10 cellular contexts compared by ENCODE assay signal in the genomic region with DNA sequence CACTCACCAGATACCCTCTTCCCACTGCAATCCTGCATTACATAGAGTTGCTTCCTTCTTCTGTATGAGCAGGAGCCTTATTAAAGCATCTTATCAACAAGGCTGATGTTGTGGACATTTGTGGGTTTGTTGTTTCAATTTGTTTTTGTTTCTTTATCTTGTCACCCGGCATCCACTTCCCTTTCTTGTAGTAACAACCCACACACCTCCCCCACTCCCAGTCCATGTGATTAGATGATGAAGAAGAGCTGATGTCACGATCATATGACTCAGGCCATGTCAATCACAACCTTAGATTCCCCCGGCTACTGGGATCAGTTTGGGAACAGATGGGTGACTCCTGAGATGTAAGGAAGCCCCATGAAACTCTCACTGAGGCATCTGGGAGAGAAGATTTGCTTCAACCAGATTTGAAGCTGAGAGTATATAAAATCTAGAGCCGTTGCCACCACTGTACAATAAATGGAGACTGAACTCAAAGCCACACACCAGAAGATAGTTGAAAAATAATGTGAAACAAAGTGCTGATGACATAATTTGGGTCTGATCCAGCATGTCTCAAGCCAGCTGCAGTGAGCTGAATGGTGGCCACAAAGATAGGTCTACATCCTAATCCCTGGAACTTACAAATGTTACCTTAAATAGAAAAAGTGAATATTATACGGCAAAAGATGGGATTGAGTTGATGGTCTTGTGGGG. TPM values are rescaled to one million over a fixed set of nuclear protein-coding genes. Genes with fewer than 3 reads are reported as not detected.
DNase-seq lines count a peak whose midpoint lies in the region; ATAC-seq and TF ChIP-seq lines count a peak whose summit lies in the region.
"Had no signal": no experiment of that assay in that cellular context is flagged by ENCODE, and none has a peak within 500 bp of the region (broad histone marks: within the 10 kb centered on the region; RNA-seq: fewer than 3 reads in every experiment).

No MANE protein-coding gene starts in this region.

- no peak overlapping the region for H3K4me3 ChIP-seq in choroid plexus epithelial cell (ENCODE audit: low read depth, low read length)
- no peak overlapping the region for H3K4me3 ChIP-seq in right cardiac atrium (ENCODE audit: low read length)
- H3K4me3 ChIP-seq: suprapubic skin had no signal

- no peaks in the 10 kb centered on the region for H3K4me1 ChIP-seq in right cardiac atrium (ENCODE audit: control insufficient read depth, insufficient read depth, low read length)

- intact Hi-C loops in right cardiac atrium (cut with DNase I): loop anchor here in 2 of 4 donors (10.0 kb wide), 2 partner anchors 127 to 317 kb away; no protein-coding TSS in a partner anchor

- peak; percentile 10 for DNase-seq in RPMI7951 (ENCODE audit: low read depth)
- DNase-seq in choroid plexus epithelial cell (ENCODE audit: low read depth): peak; percentile 22
- DNase-seq in right cardiac atrium: no peak
- DNase-seq in substantia nigra (lab: John Stamatoyannopoulos, UW): peak in 30 of 49 donors; percentile 2 to 69 (median 24)
- DNase-seq in iPS-NIHi11 (ENCODE audit: low spot score): no peak
- DNase-seq: GDM1, NCI-H1436 treated with DMSO at 0.1 percent for 48 hours had no signal

- H3K9me3 ChIP-seq in right cardiac atrium (ENCODE audit: control insufficient read depth, low read length): no peaks in the 10 kb centered on the region
- H3K9me3 ChIP-seq: suprapubic skin had no signal

- no peaks in the 10 kb centered on the region for H3K27me3 ChIP-seq in right cardiac atrium (ENCODE audit: control insufficient read depth, insufficient read depth)
- H3K27me3 ChIP-seq: suprapubic skin had no signal

- WGBS in right cardiac atrium: 49% methylated on average over 5 of the region's 5 CpGs

- H3K27ac ChIP-seq in right cardiac atrium (ENCODE audit: low read length) (no peak overlapping the region), substantia nigra (ENCODE audit: low read depth, low read length, poor library complexity, severe bottlenecking) (peak overlapping the region; percentile 74)
- H3K27ac ChIP-seq: suprapubic skin had no signal

- ATAC-seq in right cardiac atrium (peak; percentile 58 to 66), HG03460 (IDR thresholded peaks at IDR 0.05; ENCODE audit: unreplicated experiment) (no peak), HG02571 (IDR thresholded peaks at IDR 0.05; ENCODE audit: unreplicated experiment) (no peak)

- TF ChIP-seq CTCF in choroid plexus epithelial cell (conservative IDR thresholded peaks at IDR 0.05; ENCODE audit: low read depth, low read length): no peak

RNA-seq across cellular contexts. Expression of gene SRD5A3, which starts 34.1 kb away (rescaled TPM):
- 15.5 and 16.0 TPM in 2 replicates for total RNA-seq in RPMI7951 (2014; rRNA removed; shearing (Covaris generic))
- 10 to 100 TPM in 2 of 4 donors, 1 to 10 TPM in 2; 9.5 to 14.9 (median 11.0) TPM for total RNA-seq in right cardiac atrium
- polyA plus RNA-seq in right cardiac atrium: 9.7 TPM

Comparison
In these comparisons a context has a peak if more than half of its experiments do, and no peak if none do; other contexts are left out.
1. DNase-seq: peak in RPMI7951 (single experiment), choroid plexus epithelial cell (single experiment) and substantia nigra (30 of 49); none in right cardiac atrium (0 of 3) and iPS-NIHi11 (single experiment).
2. ATAC-seq: peak in right cardiac atrium (2 of 2); none in HG03460 (single experiment) and HG02571 (single experiment).